20 cellular contexts compared by ENCODE assay signal in the genomic region with DNA sequence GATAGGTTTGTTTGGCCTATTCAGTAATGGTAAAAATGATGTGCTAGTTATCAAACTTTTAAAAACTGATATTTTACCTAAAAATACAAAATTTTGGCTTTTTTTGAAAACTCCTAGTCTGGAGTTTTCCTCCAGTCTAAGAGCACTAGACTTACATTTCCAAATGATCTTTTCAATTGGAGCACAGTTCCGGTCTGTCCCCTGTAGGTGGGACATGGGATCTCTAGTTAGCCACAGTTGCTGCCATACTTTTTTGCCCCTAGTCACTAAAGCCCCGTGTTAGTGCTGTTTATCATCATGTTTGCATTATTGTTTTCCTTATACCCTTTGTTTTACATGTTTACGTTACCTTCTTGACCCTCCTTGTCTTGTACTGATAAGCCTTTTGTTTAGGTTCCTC.
"Had no signal": no experiment of that assay in that cellular context is flagged by ENCODE, and none has a peak within 500 bp of the region (broad histone marks: within the 10 kb centered on the region; RNA-seq: fewer than 3 reads in every experiment).

No MANE protein-coding gene starts in this region.

- H3K27ac ChIP-seq: heart left ventricle, prostate gland, right atrium auricular region, upper lobe of right lung had no signal

- H3K9me3 ChIP-seq: heart left ventricle, prostate gland, right atrium auricular region, upper lobe of right lung had no signal

- H3K27me3 Mint-ChIP-seq: activated CD4-positive, alpha-beta T cell treated with anti-CD3 and anti-CD28 coated beads, Interleukin-2, amount 10 ng/mL, durations not matched to agents 24 days and 14 days; activated CD8-positive, alpha-beta memory T cell treated with anti-CD3 and anti-CD28 coated beads, Interleukin-2, amount 10 ng/mL, durations not matched to agents 7 days and 5 days; activated CD8-positive, alpha-beta T cell treated with anti-CD3 and anti-CD28 coated beads for 36 hours; activated naive CD4-positive, alpha-beta T cell treated with anti-CD3 and anti-CD28 coated beads, Interleukin-2, amount 10 ng/mL, durations not matched to agents 7 days and 5 days; naive thymus-derived CD8-positive, alpha-beta T cell; T-helper 17 cell had no signal

- DNase-seq: activated CD4-positive, alpha-beta T cell treated with anti-CD3 and anti-CD28 coated beads, Interleukin-2, amount 10 ng/mL, durations not matched to agents 24 days and 14 days; activated CD8-positive, alpha-beta memory T cell treated with anti-CD3 and anti-CD28 coated beads, Interleukin-2, amount 10 ng/mL, durations not matched to agents 7 days and 5 days; activated CD8-positive, alpha-beta T cell treated with anti-CD3 and anti-CD28 coated beads for 36 hours; activated effector memory CD4-positive, alpha-beta T cell treated with anti-CD3 and anti-CD28 coated beads, Interleukin-2, amount 50 U/mL, for 16 hours; activated naive CD4-positive, alpha-beta T cell treated with anti-CD3 and anti-CD28 coated beads, Interleukin-2, amount 10 ng/mL, durations not matched to agents 7 days and 5 days; activated T-cell treated with anti-CD3 and anti-CD28 coated beads for 4 hours; amygdala; heart left ventricle; kidney; naive thymus-derived CD8-positive, alpha-beta T cell; stimulated activated CD4-positive, alpha-beta T cell treated with anti-CD3 and anti-CD28 coated beads, Interleukin-4, amount 100 ng/mL, for 24 hours; stimulated activated naive CD4-positive, alpha-beta T cell treated with Interleukin-2 at 50 U/mL for 16 hours; SW 1271; T-helper 17 cell; upper lobe of right lung had no signal

- H3K4me1 ChIP-seq: prostate gland, right atrium auricular region, upper lobe of right lung had no signal

- H3K27ac Mint-ChIP-seq: activated CD4-positive, alpha-beta T cell treated with anti-CD3 and anti-CD28 coated beads, Interleukin-2, amount 10 ng/mL, durations not matched to agents 24 days and 14 days; activated CD8-positive, alpha-beta memory T cell treated with anti-CD3 and anti-CD28 coated beads, Interleukin-2, amount 10 ng/mL, durations not matched to agents 7 days and 5 days; activated CD8-positive, alpha-beta T cell treated with anti-CD3 and anti-CD28 coated beads for 36 hours; activated naive CD4-positive, alpha-beta T cell treated with anti-CD3 and anti-CD28 coated beads, Interleukin-2, amount 10 ng/mL, durations not matched to agents 7 days and 5 days had no signal

- H3K27me3 ChIP-seq: heart left ventricle, right atrium auricular region, upper lobe of right lung had no signal

- H3K4me3 ChIP-seq: heart left ventricle, lung, prostate gland, right atrium auricular region, upper lobe of right lung had no signal

- H3K4me3 Mint-ChIP-seq: activated CD4-positive, alpha-beta T cell treated with anti-CD3 and anti-CD28 coated beads, Interleukin-2, amount 10 ng/mL, durations not matched to agents 24 days and 14 days; activated CD8-positive, alpha-beta memory T cell treated with anti-CD3 and anti-CD28 coated beads, Interleukin-2, amount 10 ng/mL, durations not matched to agents 7 days and 5 days; activated CD8-positive, alpha-beta T cell treated with anti-CD3 and anti-CD28 coated beads for 36 hours; activated naive CD4-positive, alpha-beta T cell treated with anti-CD3 and anti-CD28 coated beads, Interleukin-2, amount 10 ng/mL, durations not matched to agents 7 days and 5 days; naive thymus-derived CD8-positive, alpha-beta T cell; T-helper 17 cell had no signal

- ATAC-seq: activated CD4-positive, CD25-positive, alpha-beta regulatory T cell treated with anti-CD3 and anti-CD28 coated beads, Interleukin-2, amount 50 U/mL, for 24 hours; activated CD8-positive, alpha-beta memory T cell treated with anti-CD3 and anti-CD28 coated beads, Interleukin-2, amount 10 ng/mL, durations not matched to agents 7 days and 5 days; activated CD8-positive, alpha-beta T cell treated with anti-CD3 and anti-CD28 coated beads for 36 hours; heart left ventricle; left lobe of liver; naive thymus-derived CD8-positive, alpha-beta T cell; T-helper 17 cell; upper lobe of right lung had no signal

- H3K36me3 ChIP-seq: prostate gland, right atrium auricular region had no signal

- H3K9me3 Mint-ChIP-seq: activated CD8-positive, alpha-beta T cell treated with anti-CD3 and anti-CD28 coated beads for 36 hours; activated naive CD4-positive, alpha-beta T cell treated with anti-CD3 and anti-CD28 coated beads, Interleukin-2, amount 10 ng/mL, durations not matched to agents 7 days and 5 days; naive thymus-derived CD8-positive, alpha-beta T cell had no signal
